ENCODE assay signal across 17 cellular contexts in the genomic region with DNA sequence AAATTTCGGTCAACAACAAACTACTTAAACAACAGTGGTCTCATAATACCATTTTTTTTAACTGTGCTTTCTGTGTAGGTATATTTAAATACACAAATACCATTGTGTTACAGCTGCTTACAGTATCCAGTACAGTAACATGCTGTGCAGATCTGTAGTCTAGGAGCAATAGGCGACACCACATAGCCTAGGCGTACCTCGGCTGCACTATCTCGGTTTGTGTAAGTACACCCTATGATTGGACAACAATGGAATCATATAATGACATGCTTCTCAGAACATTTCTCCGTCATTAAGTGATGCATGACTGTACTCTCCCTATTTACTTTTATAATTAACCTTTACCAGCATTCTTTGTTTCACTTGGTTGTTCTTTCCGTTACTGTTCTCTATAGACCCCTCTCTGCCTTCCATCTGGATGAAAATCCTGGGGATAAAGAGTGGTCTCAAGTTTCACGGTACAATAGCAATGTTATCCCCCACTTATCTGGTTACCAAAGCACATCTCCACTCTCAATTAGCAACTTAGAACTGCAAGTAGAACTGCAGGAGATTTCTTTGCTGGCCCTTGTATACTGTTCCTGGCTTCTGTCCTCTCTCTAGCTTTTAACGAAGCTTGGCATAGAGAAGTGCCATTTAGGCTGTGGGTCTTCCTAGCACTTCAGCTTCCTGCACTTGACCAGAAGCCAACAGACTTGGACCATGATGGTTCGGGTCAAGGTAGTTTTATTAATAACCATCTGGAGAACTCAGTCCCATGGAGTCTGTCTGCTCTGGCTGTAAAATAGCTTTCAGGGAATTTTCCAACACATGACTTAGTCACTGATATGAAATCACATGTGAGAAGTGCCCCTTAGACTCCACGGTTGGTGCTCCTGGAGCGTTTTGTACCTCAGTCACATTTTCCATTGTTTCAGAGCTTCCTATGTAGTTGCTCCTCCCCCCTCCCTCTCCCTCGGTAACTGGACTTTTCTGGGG.
DNase-seq lines count a peak whose midpoint lies in the region; ATAC-seq, FAIRE-seq and TF ChIP-seq lines count a peak whose summit lies in the region.
"Had no signal": no experiment of that assay in that cellular context is flagged by ENCODE, and none has a peak within 500 bp of the region (broad histone marks: within the 10 kb centered on the region; RNA-seq: fewer than 3 reads in every experiment).

No MANE protein-coding gene starts in this region.

- H3K4me1 ChIP-seq in heart right ventricle: peaks cover 0 to 23% (median 0%) of the 10 kb centered on the region in 9 donors
- H3K4me1 ChIP-seq: adrenal gland, spleen had no signal

- H3K4me3 ChIP-seq in heart right ventricle: no peak overlapping the region
- H3K4me3 ChIP-seq: adrenal gland, HAP-1, spleen had no signal

- intact Hi-C loops in heart right ventricle (cut with DNase I): loop anchor here in 2 of 10 donors (5.0 to 10.0 kb wide), 2 partner anchors 75 to 78 kb away; partner anchors contain the start of gene POPDC3 (in 2 of the 2)

- FAIRE-seq in RCC 7860 (lab: Jason Lieb, UNC): no peak
- no peak for FAIRE-seq in H54 (lab: Jason Lieb, UNC)

- H3K27ac ChIP-seq in heart right ventricle: peak overlapping the region in 9 of 10 donors; percentile 21 to 83 (median 58)
- H3K27ac ChIP-seq: adrenal gland, spleen had no signal

- peaks cover 16% of the 10 kb centered on the region for H3K4me1 Mint-ChIP-seq in stimulated activated naive CD8-positive, alpha-beta T cell treated with anti-CD3 and anti-CD28 coated beads, Interleukin-15, amount 100 ng/mL, for 72 hours

- no peak for TF ChIP-seq CTCF in heart right ventricle (IDR thresholded peaks at IDR 0.05)

- 33 to 48% methylated on average over 13 of the region's 13 CpGs for WGBS in heart right ventricle, 2 donors

- no peaks in the 10 kb centered on the region for H3K36me3 ChIP-seq in heart right ventricle
- H3K36me3 ChIP-seq: adrenal gland, HAP-1, spleen had no signal

- H3K27ac Mint-ChIP-seq in stimulated activated naive CD8-positive, alpha-beta T cell treated with anti-CD3 and anti-CD28 coated beads, Interleukin-15, amount 100 ng/mL, for 72 hours: no peak overlapping the region

- no peaks in the 10 kb centered on the region for H3K9me3 Mint-ChIP-seq in stimulated activated naive CD8-positive, alpha-beta T cell treated with anti-CD3 and anti-CD28 coated beads, Interleukin-15, amount 100 ng/mL, for 72 hours

- H3K9me3 ChIP-seq in heart right ventricle: no peaks in the 10 kb centered on the region
- H3K9me3 ChIP-seq: adrenal gland, HAP-1, spleen had no signal

- H3K27me3 ChIP-seq in heart right ventricle: no peaks in the 10 kb centered on the region
- H3K27me3 ChIP-seq: spleen had no signal

- H3K27me3 Mint-ChIP-seq in stimulated activated naive CD8-positive, alpha-beta T cell treated with anti-CD3 and anti-CD28 coated beads, Interleukin-15, amount 100 ng/mL, for 72 hours: peaks cover 27% of the 10 kb centered on the region

- H3K4me3 Mint-ChIP-seq in stimulated activated naive CD8-positive, alpha-beta T cell treated with anti-CD3 and anti-CD28 coated beads, Interleukin-15, amount 100 ng/mL, for 72 hours: no peak overlapping the region
- H3K4me3 Mint-ChIP-seq: activated T-cell treated with anti-CD3 and anti-CD28 coated beads, Interleukin-2, amount 50 U/mL, for 72 hours had no signal

- peak; percentile 5 for DNase-seq in stimulated activated naive CD8-positive, alpha-beta T cell treated with anti-CD3 and anti-CD28 coated beads, Interleukin-15, Interleukin-2, amounts not matched to agents 100 U/mL and 50 U/mL, for 24 hours
- no peak for DNase-seq in stimulated activated naive CD8-positive, alpha-beta T cell treated with anti-CD3 and anti-CD28 coated beads, Interleukin-15, amount 100 ng/mL, for 72 hours
- DNase-seq in NCI-H774 (lab: John Stamatoyannopoulos, UW) (peak; percentile 46), heart right ventricle (peak in 1 of 2 donors; percentile 38), LoVo (ENCODE audit: low spot score) (no peak), RCC 7860 (ENCODE audit: low spot score) (no peak), H54 (ENCODE audit: insufficient read length, low spot score) (no peak)
- DNase-seq: activated CD4-positive, alpha-beta T cell treated with anti-CD3 and anti-CD28 coated beads, Interleukin-2, amount 50 U/mL, for 4 hours; activated T-cell treated with anti-CD3 and anti-CD28 coated beads, Interleukin-2, amount 50 U/mL, for 72 hours; adrenal gland; Calu3; KBM-7; mammary epithelial cell; SHP77 treated with DMSO at 0.1 percent for 48 hours; spleen had no signal

- TF ChIP-seq POLR2A in H54 (IDR thresholded peaks at IDR 0.05; ENCODE audit: low read depth, low read length): no peak

- peak; percentile 37 for ATAC-seq in stimulated activated naive CD8-positive, alpha-beta T cell treated with anti-CD3 and anti-CD28 coated beads, Interleukin-15, Interleukin-2, amounts not matched to agents 100 U/mL and 50 U/mL, for 24 hours
- no peak for ATAC-seq in stimulated activated naive CD8-positive, alpha-beta T cell treated with anti-CD3 and anti-CD28 coated beads, Interleukin-15, amount 100 ng/mL, for 72 hours
- ATAC-seq in heart right ventricle (peak; percentile 61 to 91 (median 84)), HG03139 (IDR thresholded peaks at IDR 0.05; ENCODE audit: unreplicated experiment) (no peak)
- ATAC-seq: activated T-cell treated with anti-CD3 and anti-CD28 coated beads, Interleukin-2, amount 50 U/mL, for 72 hours had no signal

Comparison
In these comparisons a context has a peak if more than half of its experiments do, and no peak if none do; other contexts are left out.
1. ATAC-seq: peak in stimulated activated naive CD8-positive, alpha-beta T cell treated with anti-CD3 and anti-CD28 coated beads, Interleukin-15, Interleukin-2, amounts not matched to agents 100 U/mL and 50 U/mL, for 24 hours (single experiment) and heart right ventricle (8 of 8); none in stimulated activated naive CD8-positive, alpha-beta T cell treated with anti-CD3 and anti-CD28 coated beads, Interleukin-15, amount 100 ng/mL, for 72 hours (single experiment) and HG03139 (single experiment).
2. DNase-seq: peak in stimulated activated naive CD8-positive, alpha-beta T cell treated with anti-CD3 and anti-CD28 coated beads, Interleukin-15, Interleukin-2, amounts not matched to agents 100 U/mL and 50 U/mL, for 24 hours (single experiment) and NCI-H774 (single experiment); none in stimulated activated naive CD8-positive, alpha-beta T cell treated with anti-CD3 and anti-CD28 coated beads, Interleukin-15, amount 100 ng/mL, for 72 hours (0 of 2), LoVo (single experiment), RCC 7860 (single experiment) and H54 (single experiment).